In the genomic region with DNA sequence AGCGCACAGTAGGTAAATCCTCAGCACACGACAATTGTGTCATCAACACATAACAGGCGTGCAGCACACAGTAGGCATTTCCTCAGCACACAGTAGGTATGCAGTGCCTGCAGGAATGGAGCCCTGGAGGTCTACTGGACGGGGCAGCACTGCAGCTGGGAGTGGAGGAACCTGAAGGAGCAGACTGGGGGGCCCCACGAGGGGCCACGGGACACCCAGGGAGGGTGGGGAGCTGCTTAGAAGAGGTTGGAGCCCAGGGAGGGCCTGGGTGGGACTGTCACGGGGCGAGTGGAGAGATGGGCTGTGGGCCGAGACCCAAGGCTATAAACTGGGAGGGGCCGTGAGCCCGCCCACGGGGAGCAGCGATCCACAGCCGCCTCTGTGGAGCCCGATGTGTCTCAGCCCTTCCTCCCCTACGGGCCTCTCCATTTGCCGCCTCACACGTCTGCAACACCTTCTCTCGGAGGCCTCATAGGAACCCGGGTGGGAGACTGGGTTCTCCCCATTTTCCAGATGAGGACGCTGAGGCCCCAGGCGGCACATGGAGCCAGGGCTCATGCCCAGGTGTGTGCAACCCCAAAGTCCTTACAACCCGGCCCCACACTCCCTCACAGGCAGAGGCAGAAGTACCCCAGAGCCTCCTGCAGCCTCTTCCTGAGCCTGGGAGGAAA, we compare ENCODE assay signal across 1 cellular context.
A peak's percentile ranks its signal among the peaks of the same experiment; 100 is the strongest.
TF ChIP-seq lines count a peak whose summit lies in the region.

No MANE protein-coding gene starts in this region.

TF ChIP-seq in K562, 482 proteins besides CTCF, POLR2A, EP300 and RAD21 (continued from another document and continues in another):
- TF ChIP-seq, protein P1, sequence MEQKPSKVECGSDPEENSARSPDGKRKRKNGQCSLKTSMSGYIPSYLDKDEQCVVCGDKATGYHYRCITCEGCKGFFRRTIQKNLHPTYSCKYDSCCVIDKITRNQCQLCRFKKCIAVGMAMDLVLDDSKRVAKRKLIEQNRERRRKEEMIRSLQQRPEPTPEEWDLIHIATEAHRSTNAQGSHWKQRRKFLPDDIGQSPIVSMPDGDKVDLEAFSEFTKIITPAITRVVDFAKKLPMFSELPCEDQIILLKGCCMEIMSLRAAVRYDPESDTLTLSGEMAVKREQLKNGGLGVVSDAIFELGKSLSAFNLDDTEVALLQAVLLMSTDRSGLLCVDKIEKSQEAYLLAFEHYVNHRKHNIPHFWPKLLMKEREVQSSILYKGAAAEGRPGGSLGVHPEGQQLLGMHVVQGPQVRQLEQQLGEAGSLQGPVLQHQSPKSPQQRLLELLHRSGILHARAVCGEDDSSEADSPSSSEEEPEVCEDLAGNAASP (IDR thresholded peaks at IDR 0.05), result no peak
- TF ChIP-seq SRF (CRISPR knock-in tag; IDR thresholded peaks at IDR 0.05), result no peak
- TF ChIP-seq, protein P2, sequence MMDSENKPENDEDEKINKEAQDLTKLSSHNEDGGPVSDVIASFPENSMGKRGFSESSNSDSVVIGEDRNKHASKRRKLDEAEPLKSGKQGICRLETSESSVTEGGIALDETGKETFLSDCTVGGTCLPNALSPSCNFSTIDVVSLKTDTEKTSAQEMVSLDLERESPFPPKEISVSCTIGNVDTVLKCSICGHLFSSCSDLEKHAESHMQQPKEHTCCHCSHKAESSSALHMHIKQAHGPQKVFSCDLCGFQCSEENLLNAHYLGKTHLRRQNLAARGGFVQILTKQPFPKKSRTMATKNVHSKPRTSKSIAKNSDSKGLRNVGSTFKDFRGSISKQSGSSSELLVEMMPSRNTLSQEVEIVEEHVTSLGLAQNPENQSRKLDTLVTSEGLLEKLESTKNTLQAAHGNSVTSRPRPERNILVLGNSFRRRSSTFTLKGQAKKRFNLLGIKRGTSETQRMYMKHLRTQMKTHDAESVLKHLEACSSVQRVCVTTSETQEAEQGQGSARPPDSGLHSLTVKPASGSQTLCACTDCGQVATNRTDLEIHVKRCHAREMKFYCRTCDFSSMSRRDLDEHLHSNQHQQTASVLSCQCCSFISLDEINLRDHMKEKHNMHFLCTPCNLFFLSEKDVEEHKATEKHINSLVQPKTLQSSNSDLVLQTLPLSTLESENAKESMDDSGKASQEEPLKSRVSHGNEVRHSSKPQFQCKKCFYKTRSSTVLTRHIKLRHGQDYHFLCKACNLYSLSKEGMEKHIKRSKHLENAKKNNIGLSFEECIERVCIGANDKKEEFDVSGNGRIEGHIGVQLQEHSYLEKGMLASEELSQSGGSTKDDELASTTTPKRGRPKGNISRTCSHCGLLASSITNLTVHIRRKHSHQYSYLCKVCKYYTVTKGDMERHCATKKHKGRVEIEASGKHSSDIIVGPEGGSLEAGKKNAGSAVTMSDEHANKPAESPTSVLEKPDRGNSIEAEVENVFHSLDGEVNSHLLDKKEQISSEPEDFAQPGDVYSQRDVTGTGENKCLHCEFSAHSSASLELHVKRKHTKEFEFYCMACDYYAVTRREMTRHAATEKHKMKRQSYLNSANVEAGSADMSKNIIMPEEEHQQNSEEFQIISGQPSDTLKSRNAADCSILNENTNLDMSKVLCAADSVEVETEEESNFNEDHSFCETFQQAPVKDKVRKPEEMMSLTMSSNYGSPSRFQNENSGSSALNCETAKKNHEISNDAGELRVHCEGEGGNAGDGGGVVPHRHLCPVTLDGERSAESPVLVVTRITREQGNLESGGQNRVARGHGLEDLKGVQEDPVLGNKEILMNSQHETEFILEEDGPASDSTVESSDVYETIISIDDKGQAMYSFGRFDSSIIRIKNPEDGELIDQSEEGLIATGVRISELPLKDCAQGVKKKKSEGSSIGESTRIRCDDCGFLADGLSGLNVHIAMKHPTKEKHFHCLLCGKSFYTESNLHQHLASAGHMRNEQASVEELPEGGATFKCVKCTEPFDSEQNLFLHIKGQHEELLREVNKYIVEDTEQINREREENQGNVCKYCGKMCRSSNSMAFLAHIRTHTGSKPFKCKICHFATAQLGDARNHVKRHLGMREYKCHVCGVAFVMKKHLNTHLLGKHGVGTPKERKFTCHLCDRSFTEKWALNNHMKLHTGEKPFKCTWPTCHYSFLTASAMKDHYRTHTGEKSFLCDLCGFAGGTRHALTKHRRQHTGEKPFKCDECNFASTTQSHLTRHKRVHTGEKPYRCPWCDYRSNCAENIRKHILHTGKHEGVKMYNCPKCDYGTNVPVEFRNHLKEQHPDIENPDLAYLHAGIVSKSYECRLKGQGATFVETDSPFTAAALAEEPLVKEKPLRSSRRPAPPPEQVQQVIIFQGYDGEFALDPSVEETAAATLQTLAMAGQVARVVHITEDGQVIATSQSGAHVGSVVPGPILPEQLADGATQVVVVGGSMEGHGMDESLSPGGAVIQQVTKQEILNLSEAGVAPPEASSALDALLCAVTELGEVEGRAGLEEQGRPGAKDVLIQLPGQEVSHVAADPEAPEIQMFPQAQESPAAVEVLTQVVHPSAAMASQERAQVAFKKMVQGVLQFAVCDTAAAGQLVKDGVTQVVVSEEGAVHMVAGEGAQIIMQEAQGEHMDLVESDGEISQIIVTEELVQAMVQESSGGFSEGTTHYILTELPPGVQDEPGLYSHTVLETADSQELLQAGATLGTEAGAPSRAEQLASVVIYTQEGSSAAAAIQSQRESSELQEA (IDR thresholded peaks at IDR 0.05; ENCODE audit: low read depth), result no peak
- TF ChIP-seq TCFL5 (CRISPR knock-in tag; conservative IDR thresholded peaks at IDR 0.05), result no peak
- peak; percentile 88; the same call in 1 of the 2 replicates for TF ChIP-seq SAFB (IDR thresholded peaks at IDR 0.05; ENCODE audit: borderline replicate concordance, low read depth, low read length)
- TF ChIP-seq, protein P3, sequence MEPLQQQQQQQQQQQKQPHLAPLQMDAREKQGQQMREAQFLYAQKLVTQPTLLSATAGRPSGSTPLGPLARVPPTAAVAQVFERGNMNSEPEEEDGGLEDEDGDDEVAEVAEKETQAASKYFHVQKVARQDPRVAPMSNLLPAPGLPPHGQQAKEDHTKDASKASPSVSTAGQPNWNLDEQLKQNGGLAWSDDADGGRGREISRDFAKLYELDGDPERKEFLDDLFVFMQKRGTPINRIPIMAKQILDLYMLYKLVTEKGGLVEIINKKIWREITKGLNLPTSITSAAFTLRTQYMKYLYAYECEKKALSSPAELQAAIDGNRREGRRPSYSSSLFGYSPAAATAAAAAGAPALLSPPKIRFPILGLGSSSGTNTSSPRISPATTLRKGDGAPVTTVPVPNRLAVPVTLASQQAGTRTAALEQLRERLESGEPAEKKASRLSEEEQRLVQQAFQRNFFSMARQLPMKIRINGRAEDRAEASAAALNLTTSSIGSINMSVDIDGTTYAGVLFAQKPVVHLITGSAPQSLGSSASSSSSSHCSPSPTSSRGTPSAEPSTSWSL (CRISPR knock-in tag; IDR thresholded peaks at IDR 0.05; ENCODE audit: borderline replicate concordance), result no peak
- TF ChIP-seq, protein P4, sequence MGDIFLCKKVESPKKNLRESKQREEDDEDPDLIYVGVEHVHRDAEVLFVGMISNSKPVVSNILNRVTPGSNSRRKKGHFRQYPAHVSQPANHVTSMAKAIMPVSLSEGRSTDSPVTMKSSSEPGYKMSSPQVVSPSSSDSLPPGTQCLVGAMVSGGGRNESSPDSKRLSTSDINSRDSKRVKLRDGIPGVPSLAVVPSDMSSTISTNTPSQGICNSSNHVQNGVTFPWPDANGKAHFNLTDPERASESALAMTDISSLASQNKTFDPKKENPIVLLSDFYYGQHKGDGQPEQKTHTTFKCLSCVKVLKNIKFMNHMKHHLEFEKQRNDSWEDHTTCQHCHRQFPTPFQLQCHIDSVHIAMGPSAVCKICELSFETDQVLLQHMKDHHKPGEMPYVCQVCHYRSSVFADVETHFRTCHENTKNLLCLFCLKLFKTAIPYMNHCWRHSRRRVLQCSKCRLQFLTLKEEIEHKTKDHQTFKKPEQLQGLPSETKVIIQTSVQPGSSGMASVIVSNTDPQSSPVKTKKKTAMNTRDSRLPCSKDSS (IDR thresholded peaks at IDR 0.05; ENCODE audit: low read depth, partially characterized antibody), result peak; percentile 59
- TF ChIP-seq, protein P5, sequence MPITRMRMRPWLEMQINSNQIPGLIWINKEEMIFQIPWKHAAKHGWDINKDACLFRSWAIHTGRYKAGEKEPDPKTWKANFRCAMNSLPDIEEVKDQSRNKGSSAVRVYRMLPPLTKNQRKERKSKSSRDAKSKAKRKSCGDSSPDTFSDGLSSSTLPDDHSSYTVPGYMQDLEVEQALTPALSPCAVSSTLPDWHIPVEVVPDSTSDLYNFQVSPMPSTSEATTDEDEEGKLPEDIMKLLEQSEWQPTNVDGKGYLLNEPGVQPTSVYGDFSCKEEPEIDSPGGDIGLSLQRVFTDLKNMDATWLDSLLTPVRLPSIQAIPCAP (CRISPR knock-in tag; IDR thresholded peaks at IDR 0.05; ENCODE audit: borderline replicate concordance), result no peak
- 0 out of 2 replicates have a peak, but pooled peaks have one; percentile 15 for TF ChIP-seq ZBTB7A (IDR thresholded peaks at IDR 0.05; ENCODE audit: borderline replicate concordance, control insufficient read depth, low read depth, low read length)
- TF ChIP-seq, protein P6, sequence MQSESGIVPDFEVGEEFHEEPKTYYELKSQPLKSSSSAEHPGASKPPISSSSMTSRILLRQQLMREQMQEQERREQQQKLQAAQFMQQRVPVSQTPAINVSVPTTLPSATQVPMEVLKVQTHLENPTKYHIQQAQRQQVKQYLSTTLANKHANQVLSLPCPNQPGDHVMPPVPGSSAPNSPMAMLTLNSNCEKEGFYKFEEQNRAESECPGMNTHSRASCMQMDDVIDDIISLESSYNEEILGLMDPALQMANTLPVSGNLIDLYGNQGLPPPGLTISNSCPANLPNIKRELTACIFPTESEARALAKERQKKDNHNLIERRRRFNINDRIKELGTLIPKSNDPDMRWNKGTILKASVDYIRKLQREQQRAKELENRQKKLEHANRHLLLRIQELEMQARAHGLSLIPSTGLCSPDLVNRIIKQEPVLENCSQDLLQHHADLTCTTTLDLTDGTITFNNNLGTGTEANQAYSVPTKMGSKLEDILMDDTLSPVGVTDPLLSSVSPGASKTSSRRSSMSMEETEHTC (IDR thresholded peaks at IDR 0.05), result no peak
- no peak for TF ChIP-seq OTX1 (CRISPR knock-in tag; IDR thresholded peaks at IDR 0.05)
- 0 out of 2 replicates have a peak, but pooled peaks have one; percentile 10 for TF ChIP-seq EGR1 (conservative IDR thresholded peaks at IDR 0.05)
- TF ChIP-seq, protein P7, sequence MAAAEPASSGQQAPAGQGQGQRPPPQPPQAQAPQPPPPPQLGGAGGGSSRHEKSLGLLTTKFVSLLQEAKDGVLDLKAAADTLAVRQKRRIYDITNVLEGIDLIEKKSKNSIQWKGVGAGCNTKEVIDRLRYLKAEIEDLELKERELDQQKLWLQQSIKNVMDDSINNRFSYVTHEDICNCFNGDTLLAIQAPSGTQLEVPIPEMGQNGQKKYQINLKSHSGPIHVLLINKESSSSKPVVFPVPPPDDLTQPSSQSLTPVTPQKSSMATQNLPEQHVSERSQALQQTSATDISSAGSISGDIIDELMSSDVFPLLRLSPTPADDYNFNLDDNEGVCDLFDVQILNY (CRISPR knock-in tag; IDR thresholded peaks at IDR 0.05), result no peak
- no peak for TF ChIP-seq ZBTB17 (CRISPR knock-in tag; IDR thresholded peaks at IDR 0.05)
- TF ChIP-seq ZNF589 (CRISPR knock-in tag; IDR thresholded peaks at IDR 0.05; ENCODE audit: low read depth), result 0 out of 2 replicates have a peak, but pooled peaks have one; percentile 29
- TF ChIP-seq RBM25 (IDR thresholded peaks at IDR 0.05; ENCODE audit: low read depth, low read length, severe bottlenecking), result peak; percentile 32
- no peak for TF ChIP-seq GABPA (tag; conservative IDR thresholded peaks at IDR 0.05; ENCODE audit: low read depth)
- peak; percentile 64; the same call in 1 of the 2 replicates for TF ChIP-seq BCOR (IDR thresholded peaks at IDR 0.05)
- TF ChIP-seq TAF9B (IDR thresholded peaks at IDR 0.05; ENCODE audit: partially characterized antibody), result no peak
- no peak for TF ChIP-seq NFXL1 (CRISPR knock-in tag; IDR thresholded peaks at IDR 0.05)
- no peak for TF ChIP-seq MED1 (CRISPR knock-in tag; IDR thresholded peaks at IDR 0.05; ENCODE audit: borderline replicate concordance)
- TF ChIP-seq SPI1 (IDR thresholded peaks at IDR 0.05; ENCODE audit: borderline replicate concordance, low read depth, low read length), result no peak
- TF ChIP-seq ZNF146 (CRISPR knock-in tag; IDR thresholded peaks at IDR 0.05; ENCODE audit: unreplicated experiment), result no peak
- TF ChIP-seq, protein P8, sequence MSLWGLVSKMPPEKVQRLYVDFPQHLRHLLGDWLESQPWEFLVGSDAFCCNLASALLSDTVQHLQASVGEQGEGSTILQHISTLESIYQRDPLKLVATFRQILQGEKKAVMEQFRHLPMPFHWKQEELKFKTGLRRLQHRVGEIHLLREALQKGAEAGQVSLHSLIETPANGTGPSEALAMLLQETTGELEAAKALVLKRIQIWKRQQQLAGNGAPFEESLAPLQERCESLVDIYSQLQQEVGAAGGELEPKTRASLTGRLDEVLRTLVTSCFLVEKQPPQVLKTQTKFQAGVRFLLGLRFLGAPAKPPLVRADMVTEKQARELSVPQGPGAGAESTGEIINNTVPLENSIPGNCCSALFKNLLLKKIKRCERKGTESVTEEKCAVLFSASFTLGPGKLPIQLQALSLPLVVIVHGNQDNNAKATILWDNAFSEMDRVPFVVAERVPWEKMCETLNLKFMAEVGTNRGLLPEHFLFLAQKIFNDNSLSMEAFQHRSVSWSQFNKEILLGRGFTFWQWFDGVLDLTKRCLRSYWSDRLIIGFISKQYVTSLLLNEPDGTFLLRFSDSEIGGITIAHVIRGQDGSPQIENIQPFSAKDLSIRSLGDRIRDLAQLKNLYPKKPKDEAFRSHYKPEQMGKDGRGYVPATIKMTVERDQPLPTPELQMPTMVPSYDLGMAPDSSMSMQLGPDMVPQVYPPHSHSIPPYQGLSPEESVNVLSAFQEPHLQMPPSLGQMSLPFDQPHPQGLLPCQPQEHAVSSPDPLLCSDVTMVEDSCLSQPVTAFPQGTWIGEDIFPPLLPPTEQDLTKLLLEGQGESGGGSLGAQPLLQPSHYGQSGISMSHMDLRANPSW (CRISPR knock-in tag; IDR thresholded peaks at IDR 0.05), result no peak
- no peak for TF ChIP-seq PTTG1 (tag; IDR thresholded peaks at IDR 0.05; ENCODE audit: low read depth)
- TF ChIP-seq ZKSCAN1 (IDR thresholded peaks at IDR 0.05; ENCODE audit: low read depth, low read length), result peak; percentile 99
- TF ChIP-seq, protein P9, sequence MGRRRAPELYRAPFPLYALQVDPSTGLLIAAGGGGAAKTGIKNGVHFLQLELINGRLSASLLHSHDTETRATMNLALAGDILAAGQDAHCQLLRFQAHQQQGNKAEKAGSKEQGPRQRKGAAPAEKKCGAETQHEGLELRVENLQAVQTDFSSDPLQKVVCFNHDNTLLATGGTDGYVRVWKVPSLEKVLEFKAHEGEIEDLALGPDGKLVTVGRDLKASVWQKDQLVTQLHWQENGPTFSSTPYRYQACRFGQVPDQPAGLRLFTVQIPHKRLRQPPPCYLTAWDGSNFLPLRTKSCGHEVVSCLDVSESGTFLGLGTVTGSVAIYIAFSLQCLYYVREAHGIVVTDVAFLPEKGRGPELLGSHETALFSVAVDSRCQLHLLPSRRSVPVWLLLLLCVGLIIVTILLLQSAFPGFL (CRISPR knock-in tag; IDR thresholded peaks at IDR 0.05), result no peak
- TF ChIP-seq, protein P10, sequence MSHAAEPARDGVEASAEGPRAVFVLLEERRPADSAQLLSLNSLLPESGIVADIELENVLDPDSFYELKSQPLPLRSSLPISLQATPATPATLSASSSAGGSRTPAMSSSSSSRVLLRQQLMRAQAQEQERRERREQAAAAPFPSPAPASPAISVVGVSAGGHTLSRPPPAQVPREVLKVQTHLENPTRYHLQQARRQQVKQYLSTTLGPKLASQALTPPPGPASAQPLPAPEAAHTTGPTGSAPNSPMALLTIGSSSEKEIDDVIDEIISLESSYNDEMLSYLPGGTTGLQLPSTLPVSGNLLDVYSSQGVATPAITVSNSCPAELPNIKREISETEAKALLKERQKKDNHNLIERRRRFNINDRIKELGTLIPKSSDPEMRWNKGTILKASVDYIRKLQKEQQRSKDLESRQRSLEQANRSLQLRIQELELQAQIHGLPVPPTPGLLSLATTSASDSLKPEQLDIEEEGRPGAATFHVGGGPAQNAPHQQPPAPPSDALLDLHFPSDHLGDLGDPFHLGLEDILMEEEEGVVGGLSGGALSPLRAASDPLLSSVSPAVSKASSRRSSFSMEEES (CRISPR knock-in tag; IDR thresholded peaks at IDR 0.05), result no peak
- TF ChIP-seq KDM1A (IDR thresholded peaks at IDR 0.05), result peak in 1 of 2 experiments; percentile 19; a peak in 1 of 4 replicates
- TF ChIP-seq ADNP (tag; IDR thresholded peaks at IDR 0.05), result peak; percentile 84; the same call in 1 of the 2 replicates
